ENCODE assay signal across 1 cellular context in genomic region chr7:26186364-26187311, GRCh38.
A peak's percentile ranks its signal among the peaks of the same experiment; 100 is the strongest.
TF ChIP-seq lines count a peak whose summit lies in the region.

No MANE protein-coding gene starts in this region.

TF ChIP-seq in HepG2, 621 proteins besides CTCF, POLR2A, EP300 and RAD21:
- TF ChIP-seq MIXL1 (CRISPR knock-in tag; IDR thresholded peaks at IDR 0.05) = no peak
- peak; percentile 59 for TF ChIP-seq POLR2AphosphoS5 (IDR thresholded peaks at IDR 0.05; ENCODE audit: low read depth, low read length)
- TF ChIP-seq ZNF34 (CRISPR knock-in tag; IDR thresholded peaks at IDR 0.05; ENCODE audit: borderline replicate concordance) = no peak
- peak; percentile 34 for TF ChIP-seq AGO1 (IDR thresholded peaks at IDR 0.05; ENCODE audit: low read depth, low read length, poor library complexity, severe bottlenecking)
- no peak for TF ChIP-seq ZNF570 (CRISPR knock-in tag; IDR thresholded peaks at IDR 0.05; ENCODE audit: borderline replicate concordance)
- TF ChIP-seq PRDM15 (CRISPR knock-in tag; IDR thresholded peaks at IDR 0.05) = no peak
- peak; percentile 87 for TF ChIP-seq PAF1 (CRISPR knock-in tag; IDR thresholded peaks at IDR 0.05)
- peak; percentile 72 for TF ChIP-seq AGO2 (optimal IDR thresholded peaks at IDR 0.05; ENCODE audit: low read depth, low read length)
- peak; percentile 81 for TF ChIP-seq POLR2AphosphoS2 (IDR thresholded peaks at IDR 0.05; ENCODE audit: low read depth, low read length)
- TF ChIP-seq ZNF274 (CRISPR knock-in tag; IDR thresholded peaks at IDR 0.05) = no peak
- peak; percentile 96 for TF ChIP-seq RBM22 (optimal IDR thresholded peaks at IDR 0.05; ENCODE audit: low read length)
- TF ChIP-seq TBX3 (IDR thresholded peaks at IDR 0.05; ENCODE audit: borderline replicate concordance) = no peak
- peak; percentile 77 for TF ChIP-seq SRSF4 (IDR thresholded peaks at IDR 0.05; ENCODE audit: low read depth, low read length, poor library complexity, severe bottlenecking)
- peak; percentile 55; the same call in 1 of the 2 replicates for TF ChIP-seq POLR2G (IDR thresholded peaks at IDR 0.05; ENCODE audit: low read depth, low read length)
- 0 out of 2 replicates have a peak, but pooled peaks have one; percentile 43 for TF ChIP-seq MBD4 (IDR thresholded peaks at IDR 0.05; ENCODE audit: borderline replicate concordance, low read length)
- TF ChIP-seq SMAD9 (CRISPR knock-in tag; IDR thresholded peaks at IDR 0.05) = no peak
- TF ChIP-seq, protein P1, sequence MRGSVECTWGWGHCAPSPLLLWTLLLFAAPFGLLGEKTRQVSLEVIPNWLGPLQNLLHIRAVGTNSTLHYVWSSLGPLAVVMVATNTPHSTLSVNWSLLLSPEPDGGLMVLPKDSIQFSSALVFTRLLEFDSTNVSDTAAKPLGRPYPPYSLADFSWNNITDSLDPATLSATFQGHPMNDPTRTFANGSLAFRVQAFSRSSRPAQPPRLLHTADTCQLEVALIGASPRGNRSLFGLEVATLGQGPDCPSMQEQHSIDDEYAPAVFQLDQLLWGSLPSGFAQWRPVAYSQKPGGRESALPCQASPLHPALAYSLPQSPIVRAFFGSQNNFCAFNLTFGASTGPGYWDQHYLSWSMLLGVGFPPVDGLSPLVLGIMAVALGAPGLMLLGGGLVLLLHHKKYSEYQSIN (CRISPR knock-in tag; IDR thresholded peaks at IDR 0.05; ENCODE audit: borderline replicate concordance) = no peak
- TF ChIP-seq, protein P2, sequence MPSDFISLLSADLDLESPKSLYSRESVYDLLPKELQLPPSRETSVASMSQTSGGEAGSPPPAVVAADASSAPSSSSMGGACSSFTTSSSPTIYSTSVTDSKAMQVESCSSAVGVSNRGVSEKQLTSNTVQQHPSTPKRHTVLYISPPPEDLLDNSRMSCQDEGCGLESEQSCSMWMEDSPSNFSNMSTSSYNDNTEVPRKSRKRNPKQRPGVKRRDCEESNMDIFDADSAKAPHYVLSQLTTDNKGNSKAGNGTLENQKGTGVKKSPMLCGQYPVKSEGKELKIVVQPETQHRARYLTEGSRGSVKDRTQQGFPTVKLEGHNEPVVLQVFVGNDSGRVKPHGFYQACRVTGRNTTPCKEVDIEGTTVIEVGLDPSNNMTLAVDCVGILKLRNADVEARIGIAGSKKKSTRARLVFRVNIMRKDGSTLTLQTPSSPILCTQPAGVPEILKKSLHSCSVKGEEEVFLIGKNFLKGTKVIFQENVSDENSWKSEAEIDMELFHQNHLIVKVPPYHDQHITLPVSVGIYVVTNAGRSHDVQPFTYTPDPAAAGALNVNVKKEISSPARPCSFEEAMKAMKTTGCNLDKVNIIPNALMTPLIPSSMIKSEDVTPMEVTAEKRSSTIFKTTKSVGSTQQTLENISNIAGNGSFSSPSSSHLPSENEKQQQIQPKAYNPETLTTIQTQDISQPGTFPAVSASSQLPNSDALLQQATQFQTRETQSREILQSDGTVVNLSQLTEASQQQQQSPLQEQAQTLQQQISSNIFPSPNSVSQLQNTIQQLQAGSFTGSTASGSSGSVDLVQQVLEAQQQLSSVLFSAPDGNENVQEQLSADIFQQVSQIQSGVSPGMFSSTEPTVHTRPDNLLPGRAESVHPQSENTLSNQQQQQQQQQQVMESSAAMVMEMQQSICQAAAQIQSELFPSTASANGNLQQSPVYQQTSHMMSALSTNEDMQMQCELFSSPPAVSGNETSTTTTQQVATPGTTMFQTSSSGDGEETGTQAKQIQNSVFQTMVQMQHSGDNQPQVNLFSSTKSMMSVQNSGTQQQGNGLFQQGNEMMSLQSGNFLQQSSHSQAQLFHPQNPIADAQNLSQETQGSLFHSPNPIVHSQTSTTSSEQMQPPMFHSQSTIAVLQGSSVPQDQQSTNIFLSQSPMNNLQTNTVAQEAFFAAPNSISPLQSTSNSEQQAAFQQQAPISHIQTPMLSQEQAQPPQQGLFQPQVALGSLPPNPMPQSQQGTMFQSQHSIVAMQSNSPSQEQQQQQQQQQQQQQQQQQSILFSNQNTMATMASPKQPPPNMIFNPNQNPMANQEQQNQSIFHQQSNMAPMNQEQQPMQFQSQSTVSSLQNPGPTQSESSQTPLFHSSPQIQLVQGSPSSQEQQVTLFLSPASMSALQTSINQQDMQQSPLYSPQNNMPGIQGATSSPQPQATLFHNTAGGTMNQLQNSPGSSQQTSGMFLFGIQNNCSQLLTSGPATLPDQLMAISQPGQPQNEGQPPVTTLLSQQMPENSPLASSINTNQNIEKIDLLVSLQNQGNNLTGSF (CRISPR knock-in tag; IDR thresholded peaks at IDR 0.05) = no peak
